In the genomic region with DNA sequence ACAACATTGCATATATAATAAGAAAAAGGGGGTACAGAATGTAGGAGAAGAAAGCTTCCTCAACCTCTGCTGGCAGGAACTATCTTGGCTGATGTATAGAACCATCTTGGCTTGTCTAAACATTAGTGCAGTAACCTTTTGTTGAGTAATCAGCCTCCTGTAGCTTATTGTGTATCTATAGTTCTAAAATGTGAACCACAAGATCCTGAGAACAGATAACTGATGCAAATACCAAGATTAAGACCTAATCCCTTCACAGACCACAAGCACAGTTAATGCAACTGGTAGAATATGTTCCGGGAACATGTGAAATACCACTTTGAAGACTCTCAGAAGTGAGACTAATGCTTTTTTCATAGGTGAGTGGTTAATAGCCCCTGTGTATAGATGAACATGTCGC, we compare ENCODE assay signal across 2 cellular contexts.
TF ChIP-seq lines count a peak whose summit lies in the region.

No MANE protein-coding gene starts in this region.

TF ChIP-seq in H1, 55 proteins besides CTCF, POLR2A, EP300 and RAD21:
- TF ChIP-seq YY1 (IDR thresholded peaks at IDR 0.05; ENCODE audit: low read depth, low read length) (no peak), CREB1 (IDR thresholded peaks at IDR 0.05) (no peak)

TF ChIP-seq in SK-N-SH treated with all-trans-retinoic acid at 6 μM for 48 hours, 23 proteins besides CTCF, POLR2A, EP300 and RAD21:
- TF ChIP-seq, protein P1, sequence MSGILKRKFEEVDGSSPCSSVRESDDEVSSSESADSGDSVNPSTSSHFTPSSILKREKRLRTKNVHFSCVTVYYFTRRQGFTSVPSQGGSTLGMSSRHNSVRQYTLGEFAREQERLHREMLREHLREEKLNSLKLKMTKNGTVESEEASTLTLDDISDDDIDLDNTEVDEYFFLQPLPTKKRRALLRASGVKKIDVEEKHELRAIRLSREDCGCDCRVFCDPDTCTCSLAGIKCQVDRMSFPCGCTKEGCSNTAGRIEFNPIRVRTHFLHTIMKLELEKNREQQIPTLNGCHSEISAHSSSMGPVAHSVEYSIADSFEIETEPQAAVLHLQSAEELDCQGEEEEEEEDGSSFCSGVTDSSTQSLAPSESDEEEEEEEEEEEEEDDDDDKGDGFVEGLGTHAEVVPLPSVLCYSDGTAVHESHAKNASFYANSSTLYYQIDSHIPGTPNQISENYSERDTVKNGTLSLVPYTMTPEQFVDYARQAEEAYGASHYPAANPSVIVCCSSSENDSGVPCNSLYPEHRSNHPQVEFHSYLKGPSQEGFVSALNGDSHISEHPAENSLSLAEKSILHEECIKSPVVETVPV (CRISPR knock-in tag; IDR thresholded peaks at IDR 0.05): no peak
- no peak for TF ChIP-seq ISL1 (CRISPR knock-in tag; IDR thresholded peaks at IDR 0.05)
- TF ChIP-seq ZC3H10 (CRISPR knock-in tag; IDR thresholded peaks at IDR 0.05): no peak
- no peak for TF ChIP-seq TCF4 (CRISPR knock-in tag; IDR thresholded peaks at IDR 0.05; ENCODE audit: borderline replicate concordance)
